16 cellular contexts compared by ENCODE assay signal in the genomic region with DNA sequence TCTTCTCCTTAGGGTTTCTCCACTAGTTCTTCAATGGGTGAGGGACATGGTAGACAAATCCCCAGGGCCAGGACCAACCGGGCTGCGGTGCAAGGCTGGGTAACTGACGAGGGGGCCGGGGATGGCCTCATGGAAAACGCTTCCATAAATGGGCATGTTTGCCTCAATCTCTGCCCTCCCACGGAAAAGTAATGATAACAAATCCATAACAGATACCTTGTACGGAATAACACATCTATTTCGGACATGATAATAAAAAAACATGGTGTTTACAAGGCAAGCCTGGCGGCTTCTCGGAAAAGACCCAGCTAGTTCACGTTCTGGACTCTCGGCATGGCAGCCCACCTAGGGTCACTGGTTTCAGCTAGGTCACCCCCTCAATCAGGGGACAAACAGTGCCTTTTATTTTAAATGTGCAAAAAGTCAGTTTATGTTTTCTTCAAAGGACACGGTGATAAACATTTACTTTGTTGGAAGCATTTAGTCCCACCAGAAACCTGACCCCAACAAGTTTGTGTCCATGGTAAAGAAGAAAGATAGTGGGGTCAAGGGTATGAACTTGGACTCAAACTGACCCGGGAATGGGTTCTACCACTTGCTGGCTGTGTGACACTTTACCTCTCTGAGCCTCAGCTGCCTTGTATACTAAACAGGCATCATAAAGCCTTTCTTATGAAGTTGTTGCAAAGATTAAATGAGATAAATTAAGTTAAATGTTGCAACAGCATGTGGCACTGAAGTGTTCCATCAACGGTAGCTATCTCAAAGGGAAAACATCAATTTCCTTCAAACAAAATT. TPM values are rescaled to one million over a fixed set of nuclear protein-coding genes. Genes with fewer than 3 reads are reported as not detected.
DNase-seq lines count a peak whose midpoint lies in the region; ATAC-seq and TF ChIP-seq lines count a peak whose summit lies in the region.
"Had no signal": no experiment of that assay in that cellular context is flagged by ENCODE, and none has a peak within 500 bp of the region (broad histone marks: within the 10 kb centered on the region; RNA-seq: fewer than 3 reads in every experiment).

No MANE protein-coding gene starts in this region.

- CTCF ChIA-PET in A673 (lab: Charles Lee), result no interaction called here

- H3K27ac ChIP-seq in colonic mucosa (peak overlapping the region; percentile 40), stomach (peak overlapping the region in 4 of 5 donors; percentile 68 to 90 (median 83)), A673 (ENCODE audit: low read depth, low read length, poor library complexity, severe bottlenecking) (no peak overlapping the region), smooth muscle cell (ENCODE audit: low read depth) (no peak overlapping the region)
- H3K27ac ChIP-seq: neutrophil had no signal

- no peak for TF ChIP-seq POLR2A in stomach (IDR thresholded peaks at IDR 0.05)

- BruUV-seq in A673 (replicated peaks; lab: Mats Ljungman, UMichigan), result no TSS peak

- H3K27me3 ChIP-seq in colonic mucosa (peaks cover 21% of the 10 kb centered on the region), stomach (peaks cover 0 to 42% (median 31%) of the 10 kb centered on the region in 3 donors), A673 (replicated peaks; ENCODE audit: insufficient read depth, low read depth, low read length, poor library complexity) (peaks cover 55% of the 10 kb centered on the region), smooth muscle cell (ENCODE audit: low read depth) (peaks cover 77% of the 10 kb centered on the region)

- POLR2A ChIA-PET in A673 (lab: Charles Lee; ENCODE audit: low non-redundant PET), result no interaction called here

- TF ChIP-seq EP300 in stomach (IDR thresholded peaks at IDR 0.05), result no peak

- H3K36me3 ChIP-seq in colonic mucosa (no peaks in the 10 kb centered on the region), stomach (peaks cover 0 to 10% (median 0%) of the 10 kb centered on the region in 4 donors), A673 (ENCODE audit: insufficient read depth, low read length, poor library complexity, severe bottlenecking) (no peaks in the 10 kb centered on the region), smooth muscle cell (ENCODE audit: low read depth) (no peaks in the 10 kb centered on the region)
- H3K36me3 ChIP-seq: neutrophil had no signal

- H3F3A ChIP-seq in smooth muscle cell (ENCODE audit: low read depth), result no peaks in the 10 kb centered on the region

- H3K9ac ChIP-seq in colonic mucosa (ENCODE audit: low read depth in 2 of 2, low read length in 2 of 2) (no peak overlapping the region), smooth muscle cell (ENCODE audit: low read depth) (no peak overlapping the region)

- no peak overlapping the region for H3K4me2 ChIP-seq in smooth muscle cell

- no peaks in the 10 kb centered on the region for H3K79me2 ChIP-seq in smooth muscle cell (ENCODE audit: low read depth)

- DNase-seq in colonic mucosa, result no peak
- DNase-seq in stomach, result no peak
- no peak for DNase-seq in stimulated activated CD4-positive, alpha-beta T cell treated with anti-CD3 and anti-CD28 coated beads, Interleukin-12 subunit alpha, Interleukin-12 subunit beta, amount 100 ng/mL, for 4 hours
- no peak for DNase-seq in A673 (ENCODE audit: low spot score)
- no peak for DNase-seq in smooth muscle cell (lab: John Stamatoyannopoulos, UW; ENCODE audit: unreplicated experiment)
- no peak for DNase-seq in NCI-H1694 (lab: John Stamatoyannopoulos, UW)
- DNase-seq: activated CD4-positive, alpha-beta T cell treated with anti-CD3 and anti-CD28 coated beads for 36 hours; activated T-cell treated with anti-CD3 and anti-CD28 coated beads, Interleukin-2, amount 50 U/mL, for 4 hours; AML-193; DMS79 treated with DMSO at 0.1 percent for 48 hours had no signal

- H3K4me1 ChIP-seq in colonic mucosa (no peaks in the 10 kb centered on the region), stomach (peaks cover 6 to 30% (median 23%) of the 10 kb centered on the region in 4 donors), A673 (ENCODE audit: insufficient read depth, low read length, poor library complexity, severe bottlenecking) (no peaks in the 10 kb centered on the region), smooth muscle cell (ENCODE audit: low read depth) (peaks cover 6% of the 10 kb centered on the region)

- H4K20me1 ChIP-seq in smooth muscle cell (ENCODE audit: low read depth), result no peaks in the 10 kb centered on the region

- TF ChIP-seq CTCF in colonic mucosa (IDR thresholded peaks at IDR 0.05) (no peak), stomach (IDR thresholded peaks at IDR 0.05) (no peak), A673 (conservative IDR thresholded peaks at IDR 0.05; ENCODE audit: low read depth, low read length) (no peak), smooth muscle cell (IDR thresholded peaks at IDR 0.05; ENCODE audit: borderline replicate concordance, insufficient read depth, poor library complexity, severe bottlenecking) (no peak)

- WGBS in stomach, 5 donors, result 40 to 61% (median 57%) methylated on average over 15 of the region's 15 CpGs
- WGBS in smooth muscle cell (ENCODE audit: low lambda C conversion rate), result 77% methylated on average over 15 of the region's 15 CpGs

- peak; percentile 16 for ATAC-seq in GM18517 (IDR thresholded peaks at IDR 0.05; ENCODE audit: unreplicated experiment)
- ATAC-seq in HG03045 (IDR thresholded peaks at IDR 0.05; ENCODE audit: unreplicated experiment), result peak; percentile 16
- ATAC-seq: activated CD4-positive, alpha-beta T cell treated with anti-CD3 and anti-CD28 coated beads for 36 hours; activated T-cell treated with anti-CD3 and anti-CD28 coated beads, Interleukin-2, amount 50 U/mL, for 4 hours; esophagus mucosa had no signal

- H3K9me3 ChIP-seq in colonic mucosa (no peaks in the 10 kb centered on the region), stomach (no peaks in the 10 kb centered on the region), A673 (ENCODE audit: low read depth, low read length, poor library complexity, severe bottlenecking) (no peaks in the 10 kb centered on the region), smooth muscle cell (replicated peaks; ENCODE audit: low read depth) (no peaks in the 10 kb centered on the region)
- H3K9me3 ChIP-seq: neutrophil had no signal

- peak overlapping the region; percentile 24 for H3K4me3 ChIP-seq in colonic mucosa
- H3K4me3 ChIP-seq in stomach, result peak overlapping the region; percentile 37 to 51 (median 46)
- no peak overlapping the region for H3K4me3 ChIP-seq in A673 (ENCODE audit: low read depth, low read length, poor library complexity, severe bottlenecking)
- H3K4me3 ChIP-seq in smooth muscle cell, result no peak overlapping the region

- intact Hi-C loops in colonic mucosa (cut with DNase I) (no loop called here), stomach (cut with DNase I; ENCODE audit: low total_unique reads) (no loop called here), A673 (cut with micrococcal nuclease; ENCODE audit: unreplicated experiment) (no loop called here)

- H2AFZ ChIP-seq in smooth muscle cell (ENCODE audit: low read depth), result no peak overlapping the region

RNA-seq across cellular contexts. Expression of a gene that starts 1.7 kb away (rescaled TPM):
- total RNA-seq in colonic mucosa, result 100 to 1,000 TPM in 1 of 2 donors, 10 to 100 TPM in 1; 30.0 to 770 TPM
- 1,000 to 10,000 TPM in 4 of 5 donors, 100 to 1,000 TPM in 1; 496 to 3,048 (median 1,297) TPM for total RNA-seq in stomach
- 100 to 1,000 TPM in 1 of 3 donors, 10 to 100 TPM in 2; 33.8 to 494 (median 44.0) TPM for polyA plus RNA-seq in stomach
- not detected in 2 replicates for total RNA-seq in A673 (2021)
- total RNA-seq in smooth muscle cell, result not detected in 2 replicates
- 0.27 and 0.58 TPM in 2 replicates for polyA plus RNA-seq in smooth muscle cell
- total RNA-seq: activated CD4-positive, alpha-beta T cell treated with anti-CD3 and anti-CD28 coated beads for 36 hours; lung microvascular endothelial cell; T-helper 1 cell treated with Interleukin-12 subunit alpha and Interleukin-12 subunit beta and Interleukin-4 antibody, amounts not matched to agents 30 ng/mL and 1 ng/mL, for 36 hours had no signal

RNA-seq across cellular contexts. Expression of a gene that starts 33.3 kb away (rescaled TPM):
- total RNA-seq in colonic mucosa (10 to 100 TPM; 23.3 to 31.0 TPM), stomach (10 to 100 TPM in 2 of 5 donors, 1 to 10 TPM in 3; 7.0 to 40.0 (median 8.2) TPM), A673 (2021) (50.2 and 51.0 TPM in 2 replicates), smooth muscle cell (38.4 and 64.1 TPM in 2 replicates)
- polyA plus RNA-seq in stomach (10 to 100 TPM; 22.2 to 38.3 (median 24.0) TPM), smooth muscle cell (29.0 and 30.5 TPM in 2 replicates)

Comparison
In these comparisons a context has a peak if more than half of its experiments do, and no peak if none do; other contexts are left out.
1. H3K27ac ChIP-seq: peak in colonic mucosa (single experiment) and stomach (4 of 5); none in A673 (single experiment) and smooth muscle cell (single experiment).
2. H3K4me3 ChIP-seq: peak in colonic mucosa (single experiment) and stomach (4 of 4); none in A673 (single experiment) and smooth muscle cell (single experiment).
3. RNA of a gene that starts 1.7 kb away (total RNA-seq): 496 to 3,048 TPM in stomach and 30.0 to 770 TPM in colonic mucosa; not detected in A673 and not detected in smooth muscle cell; every median in the first group is over 10 times any median in the second.